Comparison of ENCODE assay signal across 13 cellular contexts in the genomic region with DNA sequence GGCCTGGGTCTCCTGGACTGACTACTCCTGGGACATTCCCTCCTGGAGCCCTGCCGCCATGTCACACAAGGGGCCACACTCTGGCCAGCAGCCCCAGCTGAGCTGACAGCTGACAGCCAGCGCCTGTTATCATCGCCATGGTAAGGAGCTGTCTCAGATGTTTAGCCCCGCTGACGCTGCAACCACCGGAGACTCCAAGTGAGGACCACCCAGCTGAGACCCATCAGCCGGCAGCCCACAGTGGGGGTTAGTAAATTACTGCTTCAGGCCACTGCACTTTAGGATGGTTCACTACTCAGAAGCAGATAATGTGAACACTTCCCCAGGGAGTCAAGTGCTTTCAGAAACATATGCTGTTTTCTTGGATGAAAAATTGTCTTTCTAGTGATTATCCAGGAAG. TPM values are rescaled to one million over a fixed set of nuclear protein-coding genes. Genes with fewer than 3 reads are reported as not detected.
DNase-seq lines count a peak whose midpoint lies in the region; ATAC-seq, FAIRE-seq and TF ChIP-seq lines count a peak whose summit lies in the region.
"Had no signal": no experiment of that assay in that cellular context is flagged by ENCODE, and none has a peak within 500 bp of the region (broad histone marks: within the 10 kb centered on the region; RNA-seq: fewer than 3 reads in every experiment).

No MANE protein-coding gene starts in this region.

- TF ChIP-seq CTCF in endothelial cell of umbilical vein (IDR thresholded peaks at IDR 0.05; ENCODE audit: extremely low read depth in 1 of 2, insufficient read depth in 1 of 2, low read depth in 1 of 2, low read length in 2 of 2) (no peak), type B pancreatic cell (conservative IDR thresholded peaks at IDR 0.05) (no peak)

- no peak overlapping the region for H2BK15ac ChIP-seq in mesenchymal stem cell (ENCODE audit: low read depth, poor library complexity, severe bottlenecking)

- no peaks in the 10 kb centered on the region for H3K9me3 Mint-ChIP-seq in type B pancreatic cell
- H3K9me3 Mint-ChIP-seq: activated naive CD8-positive, alpha-beta T cell treated with anti-CD3 and anti-CD28 coated beads, Interleukin-2, amount 10 ng/mL, durations not matched to agents 7 days and 5 days; CD4-positive, alpha-beta memory T cell; stimulated activated naive B cell treated with anti-CD40 and anti-IgM and Interleukin-4, amounts not matched to agents 10 μg/mL and 1 μg/mL and 100 μg/mL, for 72 hours had no signal

- H3K18ac ChIP-seq in mesenchymal stem cell (ENCODE audit: low read depth in 1 of 2, low read length in 2 of 2): no peak overlapping the region

- CTCF ChIA-PET in endothelial cell of umbilical vein (lab: Charles Lee): interaction anchor here (0.7 to 3.6 kb wide), 20 partner anchors 8 to 89 kb away, joined by 3 to 106 read pairs (median 6); a partner anchor contains a TSS

- H3K79me2 ChIP-seq in endothelial cell of umbilical vein (ENCODE audit: control insufficient read depth, insufficient read depth, low read length): no peaks in the 10 kb centered on the region

- POLR2A ChIA-PET in endothelial cell of umbilical vein (lab: Charles Lee): interaction anchor here (1.0 to 1.8 kb wide), 3 partner anchors 12 to 17 kb away, joined by 4 to 13 read pairs (median 11); a partner anchor contains a TSS

- no peak for TF ChIP-seq POLR2A in endothelial cell of umbilical vein (IDR thresholded peaks at IDR 0.05; ENCODE audit: low read depth, low read length)

- no peak overlapping the region for H3K14ac ChIP-seq in mesenchymal stem cell (ENCODE audit: low read length in 2 of 2)

- H3K9me1 ChIP-seq in endothelial cell of umbilical vein (replicated peaks; ENCODE audit: control insufficient read depth, extremely low read depth, insufficient read depth, low read length): no peaks in the 10 kb centered on the region

- peaks cover 34% of the 10 kb centered on the region for H3K4me1 Mint-ChIP-seq in type B pancreatic cell (ENCODE audit: unreplicated experiment)
- H3K4me1 Mint-ChIP-seq: activated naive CD8-positive, alpha-beta T cell treated with anti-CD3 and anti-CD28 coated beads, Interleukin-2, amount 10 ng/mL, durations not matched to agents 7 days and 5 days; CD4-positive, alpha-beta memory T cell had no signal

- dilution Hi-C loops in endothelial cell of umbilical vein (cut with MboI; ENCODE audit: extremely low pct_ligation_motif_present, low sequenced_read_pairs): no loop called here

- H3K4me3 Mint-ChIP-seq in type B pancreatic cell: peak overlapping the region; percentile 59
- H3K4me3 Mint-ChIP-seq: activated naive CD8-positive, alpha-beta T cell treated with anti-CD3 and anti-CD28 coated beads, Interleukin-2, amount 10 ng/mL, durations not matched to agents 7 days and 5 days; CD4-positive, alpha-beta memory T cell; stimulated activated naive B cell treated with anti-CD40 and anti-IgM and Interleukin-4, amounts not matched to agents 10 μg/mL and 1 μg/mL and 100 μg/mL, for 72 hours had no signal

- ATAC-seq in GM21723 (IDR thresholded peaks at IDR 0.05; ENCODE audit: unreplicated experiment): no peak
- ATAC-seq: stimulated activated naive B cell treated with anti-CD40 and anti-IgM and Interleukin-4, amounts not matched to agents 10 μg/mL and 1 μg/mL and 100 μg/mL, for 72 hours had no signal

- H3K36me3 ChIP-seq in endothelial cell of umbilical vein (ENCODE audit: control insufficient read depth in 2 of 2, extremely low read depth in 1 of 2, insufficient read depth in 2 of 2, low read length in 2 of 2): no peaks in the 10 kb centered on the region
- H3K36me3 ChIP-seq in mesenchymal stem cell (ENCODE audit: control insufficient read depth in 1 of 2, insufficient read depth in 2 of 2, low read depth in 1 of 2, low read length in 2 of 2): no peaks in the 10 kb centered on the region

- no peak overlapping the region for H3K23ac ChIP-seq in mesenchymal stem cell (ENCODE audit: low read length in 2 of 2)

- H3K4me2 ChIP-seq in endothelial cell of umbilical vein (ENCODE audit: insufficient read depth, low read length): no peak overlapping the region
- no peak overlapping the region for H3K4me2 ChIP-seq in mesenchymal stem cell (ENCODE audit: low read length, poor library complexity, severe bottlenecking)

- H3K27me3 Mint-ChIP-seq in type B pancreatic cell: no peaks in the 10 kb centered on the region

- no peak overlapping the region for H2AK5ac ChIP-seq in mesenchymal stem cell (ENCODE audit: low read length, severe bottlenecking)

- H2BK5ac ChIP-seq in mesenchymal stem cell (ENCODE audit: low read depth, low read length, poor library complexity, severe bottlenecking): no peak overlapping the region

- H2BK120ac ChIP-seq in mesenchymal stem cell (ENCODE audit: low read depth, low read length): no peak overlapping the region

- no peak overlapping the region for H4K8ac ChIP-seq in mesenchymal stem cell (ENCODE audit: low read length)

- H3K9ac ChIP-seq in endothelial cell of umbilical vein (replicated peaks; ENCODE audit: extremely low read depth, insufficient read depth, low read length) (peak overlapping the region; percentile 65), mesenchymal stem cell (ENCODE audit: low read length) (peak overlapping the region; percentile 34)

- H2BK12ac ChIP-seq in mesenchymal stem cell (ENCODE audit: low read length in 2 of 2): no peak overlapping the region

- DNase-seq in NCI-H524 treated with DMSO at 0.1 percent for 48 hours (lab: John Stamatoyannopoulos, UW) (peak; percentile 42), endothelial cell of umbilical vein (ENCODE audit: low read depth, low spot score) (no peak), mesenchymal stem cell (no peak), type B pancreatic cell (ENCODE audit: extremely low spot score, unreplicated experiment) (no peak), CD1c-positive myeloid dendritic cell (ENCODE audit: extremely low spot score) (no peak), GM19239 (ENCODE audit: insufficient read length, low spot score) (no peak)
- DNase-seq: activated naive CD8-positive, alpha-beta T cell treated with anti-CD3 and anti-CD28 coated beads, Interleukin-2, amount 10 ng/mL, durations not matched to agents 7 days and 5 days; CD4-positive, alpha-beta memory T cell; dermis blood vessel endothelial cell; OCI-M1; stimulated activated naive B cell treated with anti-CD40 and anti-IgM and Interleukin-4, amounts not matched to agents 10 μg/mL and 1 μg/mL and 100 μg/mL, for 72 hours; T-helper 1 cell had no signal

- H4K20me1 ChIP-seq in endothelial cell of umbilical vein (replicated peaks; ENCODE audit: control insufficient read depth, extremely low read depth, insufficient read depth, low read length): no peaks in the 10 kb centered on the region

- H3K4me3 ChIP-seq in endothelial cell of umbilical vein (replicated peaks in 1 of 3; ENCODE audit: insufficient read depth in 1 of 3, low read depth in 1 of 3, low read length in 3 of 3): no peak overlapping the region
- peak overlapping the region in 1 of 2 experiments; percentile 32 for H3K4me3 ChIP-seq in mesenchymal stem cell (ENCODE audit: insufficient read depth in 1 of 2, low read depth in 1 of 2, low read length in 2 of 2)

- H2AFZ ChIP-seq in endothelial cell of umbilical vein (ENCODE audit: low read depth, low read length) (no peak overlapping the region), mesenchymal stem cell (ENCODE audit: low read depth, low read length) (no peak overlapping the region)

- H3K27ac Mint-ChIP-seq in type B pancreatic cell: no peak overlapping the region
- H3K27ac Mint-ChIP-seq: activated naive CD8-positive, alpha-beta T cell treated with anti-CD3 and anti-CD28 coated beads, Interleukin-2, amount 10 ng/mL, durations not matched to agents 7 days and 5 days; stimulated activated naive B cell treated with anti-CD40 and anti-IgM and Interleukin-4, amounts not matched to agents 10 μg/mL and 1 μg/mL and 100 μg/mL, for 72 hours had no signal

- FAIRE-seq in endothelial cell of umbilical vein (lab: Jason Lieb, UNC) (no peak), GM19239 (lab: Jason Lieb, UNC) (no peak)

- H3K36me3 Mint-ChIP-seq in type B pancreatic cell: no peaks in the 10 kb centered on the region
- H3K36me3 Mint-ChIP-seq: activated naive CD8-positive, alpha-beta T cell treated with anti-CD3 and anti-CD28 coated beads, Interleukin-2, amount 10 ng/mL, durations not matched to agents 7 days and 5 days; CD4-positive, alpha-beta memory T cell; stimulated activated naive B cell treated with anti-CD40 and anti-IgM and Interleukin-4, amounts not matched to agents 10 μg/mL and 1 μg/mL and 100 μg/mL, for 72 hours had no signal

- intact Hi-C loops in endothelial cell of umbilical vein (cut with micrococcal nuclease): loop anchor here (1.0 kb wide), 4 partner anchors 15 to 55 kb away; no protein-coding TSS in a partner anchor

- H3K4me1 ChIP-seq in endothelial cell of umbilical vein (ENCODE audit: control insufficient read depth, extremely low read depth, insufficient read depth, low read length) (peaks cover 28% of the 10 kb centered on the region), mesenchymal stem cell (ENCODE audit: control insufficient read depth, insufficient read depth, low read depth, low read length) (peaks cover 26% of the 10 kb centered on the region)

- no peaks in the 10 kb centered on the region for H3K79me1 ChIP-seq in mesenchymal stem cell (replicated peaks; ENCODE audit: low read length, poor library complexity, severe bottlenecking)

- H3K9me3 ChIP-seq in endothelial cell of umbilical vein (replicated peaks; ENCODE audit: control insufficient read depth, insufficient read depth, low read length): no peaks in the 10 kb centered on the region
- H3K9me3 ChIP-seq in mesenchymal stem cell (ENCODE audit: control insufficient read depth, low read length): no peaks in the 10 kb centered on the region

- H3K27ac ChIP-seq in endothelial cell of umbilical vein (ENCODE audit: insufficient read depth, low read depth, low read length): peak overlapping the region; percentile 97
- no peak overlapping the region for H3K27ac ChIP-seq in mesenchymal stem cell (ENCODE audit: low read length, poor library complexity, severe bottlenecking)

- no peak overlapping the region for H3K4ac ChIP-seq in mesenchymal stem cell (ENCODE audit: low read depth in 1 of 2, low read length in 2 of 2)

- H4K91ac ChIP-seq in mesenchymal stem cell (ENCODE audit: low read length): no peak overlapping the region

- H3K27me3 ChIP-seq in endothelial cell of umbilical vein (ENCODE audit: control insufficient read depth in 2 of 2, insufficient read depth in 2 of 2, low read length in 2 of 2): no peaks in the 10 kb centered on the region
- no peaks in the 10 kb centered on the region for H3K27me3 ChIP-seq in mesenchymal stem cell (ENCODE audit: control insufficient read depth in 1 of 2, insufficient read depth in 1 of 2, low read length in 2 of 2)

- BruUV-seq in endothelial cell of umbilical vein (replicated peaks; lab: Mats Ljungman, UMichigan): no TSS peak

- 63% methylated on average over 7 of the region's 7 CpGs for WGBS in mesenchymal stem cell

RNA-seq across cellular contexts. Expression of a gene that starts 14.6 kb away (rescaled TPM):
- total RNA-seq in endothelial cell of umbilical vein: 70.7 and 85.6 TPM in 2 replicates
- 97.4 and 97.8 TPM in 2 replicates for polyA plus RNA-seq in endothelial cell of umbilical vein
- polyA plus RNA-seq in endothelial cell of umbilical vein (2011; cell fraction: cytosol; rRNA removed): 57.6 and 80.7 TPM in 2 replicates
- 331 and 358 TPM in 2 replicates for polyA plus RNA-seq in endothelial cell of umbilical vein (2011; cell fraction: nucleus; rRNA removed)
- polyA plus RNA-seq in endothelial cell of umbilical vein (2012): 84.4 and 89.7 TPM in 2 replicates
- 27.2 and 37.8 TPM in 2 replicates for polyA minus RNA-seq in endothelial cell of umbilical vein
- polyA minus RNA-seq in endothelial cell of umbilical vein (2011; cell fraction: cytosol; rRNA and poly(A)+ RNA removed): 11.3 TPM
- 37.5 and 78.5 TPM in 2 replicates for polyA minus RNA-seq in endothelial cell of umbilical vein (2011; cell fraction: nucleus; rRNA and poly(A)+ RNA removed)
- 5.4 TPM for polyA plus RNA-seq in mesenchymal stem cell (2013, experiment 1 of 2)
- polyA plus RNA-seq in mesenchymal stem cell (2013, experiment 2 of 2): 5.4 TPM
- total RNA-seq in type B pancreatic cell (ENCODE audit: low replicate concordance): 4.3 and 26.8 TPM in 2 replicates

RNA-seq across cellular contexts. Expression of a gene that starts 16.1 kb away (rescaled TPM):
- total RNA-seq in endothelial cell of umbilical vein (79.1 and 90.2 TPM in 2 replicates), type B pancreatic cell (ENCODE audit: low replicate concordance) (45.3 and 82.0 TPM in 2 replicates)
- 106 and 123 TPM in 2 replicates for polyA plus RNA-seq in endothelial cell of umbilical vein
- 117 and 119 TPM in 2 replicates for polyA plus RNA-seq in endothelial cell of umbilical vein (2011; cell fraction: cytosol; rRNA removed)
- polyA plus RNA-seq in endothelial cell of umbilical vein (2011; cell fraction: nucleus; rRNA removed): 331 and 391 TPM in 2 replicates
- polyA plus RNA-seq in endothelial cell of umbilical vein (2012): 70.0 and 80.9 TPM in 2 replicates
- polyA minus RNA-seq in endothelial cell of umbilical vein: 111 and 140 TPM in 2 replicates
- polyA minus RNA-seq in endothelial cell of umbilical vein (2011; cell fraction: cytosol; rRNA and poly(A)+ RNA removed): 35.5 TPM
- polyA minus RNA-seq in endothelial cell of umbilical vein (2011; cell fraction: nucleus; rRNA and poly(A)+ RNA removed): 121 and 170 TPM in 2 replicates
- 20.6 TPM for polyA plus RNA-seq in mesenchymal stem cell (2013, experiment 1 of 2)
- polyA plus RNA-seq in mesenchymal stem cell (2013, experiment 2 of 2): 19.8 TPM
